Comparison of ENCODE assay signal across 1 cellular context in the genomic region with DNA sequence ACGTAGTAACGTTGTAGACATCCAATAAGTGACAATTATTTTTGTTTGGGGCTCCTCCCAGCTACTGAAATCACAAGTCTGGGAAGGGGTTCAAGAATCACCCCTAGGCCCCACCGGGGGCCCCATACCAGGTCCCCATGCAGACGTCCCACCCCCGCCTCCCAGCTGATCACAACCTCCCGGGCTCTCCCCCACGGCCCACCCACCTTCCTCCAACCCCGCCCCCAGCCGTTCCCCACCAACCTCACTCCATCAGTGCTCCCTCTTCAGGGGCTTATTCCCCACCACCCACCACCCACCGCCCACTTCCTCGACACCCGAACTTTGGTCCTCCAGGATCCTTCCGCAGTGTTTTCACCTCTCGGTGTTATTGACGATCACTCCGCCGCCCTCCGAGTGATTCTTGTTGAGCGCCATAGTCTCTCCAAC.
TF ChIP-seq lines count a peak whose summit lies in the region.

No MANE protein-coding gene starts in this region.

TF ChIP-seq in H1, 55 proteins besides CTCF, POLR2A, EP300 and RAD21:
- TF ChIP-seq TBP (IDR thresholded peaks at IDR 0.05; ENCODE audit: low read depth, low read length) (no peak), KDM1A (IDR thresholded peaks at IDR 0.05; ENCODE audit: borderline replicate concordance, low read length) (no peak), SP4 (IDR thresholded peaks at IDR 0.05; ENCODE audit: low read length) (no peak), ZNF274 (IDR thresholded peaks at IDR 0.05; ENCODE audit: borderline replicate concordance, extremely low read depth, low read length) (no peak), KDM5A (IDR thresholded peaks at IDR 0.05; ENCODE audit: low read length) (no peak), CHD1 (IDR thresholded peaks at IDR 0.05; ENCODE audit: low read depth, low read length) (no peak), TCF12 (IDR thresholded peaks at IDR 0.05; ENCODE audit: low read depth, low read length) (no peak), CREB1 (IDR thresholded peaks at IDR 0.05) (no peak), TAF1 (IDR thresholded peaks at IDR 0.05; ENCODE audit: low read depth, low read length) (no peak), FOSL1 (IDR thresholded peaks at IDR 0.05; ENCODE audit: insufficient read depth, low read depth, low read length) (no peak), CHD2 (IDR thresholded peaks at IDR 0.05; ENCODE audit: low read length) (peak; percentile 81; the same call in 1 of the 2 replicates), SIN3A (conservative IDR thresholded peaks at IDR 0.05 in 1 of 2, IDR thresholded peaks at IDR 0.05 in 1 of 2; ENCODE audit: low read depth in 1 of 2, low read length in 2 of 2) (0 out of 4 replicates have a peak, but pooled peaks of 1 of the 2 experiments have one; percentile 7), GABPA (IDR thresholded peaks at IDR 0.05; ENCODE audit: borderline replicate concordance, insufficient read depth, low read length) (no peak), TAF7 (optimal IDR thresholded peaks at IDR 0.05; ENCODE audit: borderline replicate concordance, low read depth, low read length) (no peak), BACH1 (IDR thresholded peaks at IDR 0.05; ENCODE audit: low read length) (no peak), PHF8 (conservative IDR thresholded peaks at IDR 0.05; ENCODE audit: low read depth, low read length) (no peak; the same call in 1 of the 2 replicates), SP2 (IDR thresholded peaks at IDR 0.05; ENCODE audit: low read length) (no peak), HDAC2 (IDR thresholded peaks at IDR 0.05; ENCODE audit: borderline replicate concordance in 1 of 2, low read depth in 2 of 2, low read length in 2 of 2) (0 out of 4 replicates have a peak, but pooled peaks of 1 of the 2 experiments have one; percentile 23), TEAD4 (IDR thresholded peaks at IDR 0.05; ENCODE audit: low read depth, low read length) (no peak)
- TF ChIP-seq, protein P1, sequence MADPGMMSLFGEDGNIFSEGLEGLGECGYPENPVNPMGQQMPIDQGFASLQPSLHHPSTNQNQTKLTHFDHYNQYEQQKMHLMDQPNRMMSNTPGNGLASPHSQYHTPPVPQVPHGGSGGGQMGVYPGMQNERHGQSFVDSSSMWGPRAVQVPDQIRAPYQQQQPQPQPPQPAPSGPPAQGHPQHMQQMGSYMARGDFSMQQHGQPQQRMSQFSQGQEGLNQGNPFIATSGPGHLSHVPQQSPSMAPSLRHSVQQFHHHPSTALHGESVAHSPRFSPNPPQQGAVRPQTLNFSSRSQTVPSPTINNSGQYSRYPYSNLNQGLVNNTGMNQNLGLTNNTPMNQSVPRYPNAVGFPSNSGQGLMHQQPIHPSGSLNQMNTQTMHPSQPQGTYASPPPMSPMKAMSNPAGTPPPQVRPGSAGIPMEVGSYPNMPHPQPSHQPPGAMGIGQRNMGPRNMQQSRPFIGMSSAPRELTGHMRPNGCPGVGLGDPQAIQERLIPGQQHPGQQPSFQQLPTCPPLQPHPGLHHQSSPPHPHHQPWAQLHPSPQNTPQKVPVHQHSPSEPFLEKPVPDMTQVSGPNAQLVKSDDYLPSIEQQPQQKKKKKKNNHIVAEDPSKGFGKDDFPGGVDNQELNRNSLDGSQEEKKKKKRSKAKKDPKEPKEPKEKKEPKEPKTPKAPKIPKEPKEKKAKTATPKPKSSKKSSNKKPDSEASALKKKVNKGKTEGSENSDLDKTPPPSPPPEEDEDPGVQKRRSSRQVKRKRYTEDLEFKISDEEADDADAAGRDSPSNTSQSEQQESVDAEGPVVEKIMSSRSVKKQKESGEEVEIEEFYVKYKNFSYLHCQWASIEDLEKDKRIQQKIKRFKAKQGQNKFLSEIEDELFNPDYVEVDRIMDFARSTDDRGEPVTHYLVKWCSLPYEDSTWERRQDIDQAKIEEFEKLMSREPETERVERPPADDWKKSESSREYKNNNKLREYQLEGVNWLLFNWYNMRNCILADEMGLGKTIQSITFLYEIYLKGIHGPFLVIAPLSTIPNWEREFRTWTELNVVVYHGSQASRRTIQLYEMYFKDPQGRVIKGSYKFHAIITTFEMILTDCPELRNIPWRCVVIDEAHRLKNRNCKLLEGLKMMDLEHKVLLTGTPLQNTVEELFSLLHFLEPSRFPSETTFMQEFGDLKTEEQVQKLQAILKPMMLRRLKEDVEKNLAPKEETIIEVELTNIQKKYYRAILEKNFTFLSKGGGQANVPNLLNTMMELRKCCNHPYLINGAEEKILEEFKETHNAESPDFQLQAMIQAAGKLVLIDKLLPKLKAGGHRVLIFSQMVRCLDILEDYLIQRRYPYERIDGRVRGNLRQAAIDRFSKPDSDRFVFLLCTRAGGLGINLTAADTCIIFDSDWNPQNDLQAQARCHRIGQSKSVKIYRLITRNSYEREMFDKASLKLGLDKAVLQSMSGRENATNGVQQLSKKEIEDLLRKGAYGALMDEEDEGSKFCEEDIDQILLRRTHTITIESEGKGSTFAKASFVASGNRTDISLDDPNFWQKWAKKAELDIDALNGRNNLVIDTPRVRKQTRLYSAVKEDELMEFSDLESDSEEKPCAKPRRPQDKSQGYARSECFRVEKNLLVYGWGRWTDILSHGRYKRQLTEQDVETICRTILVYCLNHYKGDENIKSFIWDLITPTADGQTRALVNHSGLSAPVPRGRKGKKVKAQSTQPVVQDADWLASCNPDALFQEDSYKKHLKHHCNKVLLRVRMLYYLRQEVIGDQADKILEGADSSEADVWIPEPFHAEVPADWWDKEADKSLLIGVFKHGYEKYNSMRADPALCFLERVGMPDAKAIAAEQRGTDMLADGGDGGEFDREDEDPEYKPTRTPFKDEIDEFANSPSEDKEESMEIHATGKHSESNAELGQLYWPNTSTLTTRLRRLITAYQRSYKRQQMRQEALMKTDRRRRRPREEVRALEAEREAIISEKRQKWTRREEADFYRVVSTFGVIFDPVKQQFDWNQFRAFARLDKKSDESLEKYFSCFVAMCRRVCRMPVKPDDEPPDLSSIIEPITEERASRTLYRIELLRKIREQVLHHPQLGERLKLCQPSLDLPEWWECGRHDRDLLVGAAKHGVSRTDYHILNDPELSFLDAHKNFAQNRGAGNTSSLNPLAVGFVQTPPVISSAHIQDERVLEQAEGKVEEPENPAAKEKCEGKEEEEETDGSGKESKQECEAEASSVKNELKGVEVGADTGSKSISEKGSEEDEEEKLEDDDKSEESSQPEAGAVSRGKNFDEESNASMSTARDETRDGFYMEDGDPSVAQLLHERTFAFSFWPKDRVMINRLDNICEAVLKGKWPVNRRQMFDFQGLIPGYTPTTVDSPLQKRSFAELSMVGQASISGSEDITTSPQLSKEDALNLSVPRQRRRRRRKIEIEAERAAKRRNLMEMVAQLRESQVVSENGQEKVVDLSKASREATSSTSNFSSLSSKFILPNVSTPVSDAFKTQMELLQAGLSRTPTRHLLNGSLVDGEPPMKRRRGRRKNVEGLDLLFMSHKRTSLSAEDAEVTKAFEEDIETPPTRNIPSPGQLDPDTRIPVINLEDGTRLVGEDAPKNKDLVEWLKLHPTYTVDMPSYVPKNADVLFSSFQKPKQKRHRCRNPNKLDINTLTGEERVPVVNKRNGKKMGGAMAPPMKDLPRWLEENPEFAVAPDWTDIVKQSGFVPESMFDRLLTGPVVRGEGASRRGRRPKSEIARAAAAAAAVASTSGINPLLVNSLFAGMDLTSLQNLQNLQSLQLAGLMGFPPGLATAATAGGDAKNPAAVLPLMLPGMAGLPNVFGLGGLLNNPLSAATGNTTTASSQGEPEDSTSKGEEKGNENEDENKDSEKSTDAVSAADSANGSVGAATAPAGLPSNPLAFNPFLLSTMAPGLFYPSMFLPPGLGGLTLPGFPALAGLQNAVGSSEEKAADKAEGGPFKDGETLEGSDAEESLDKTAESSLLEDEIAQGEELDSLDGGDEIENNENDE (IDR thresholded peaks at IDR 0.05; ENCODE audit: insufficient replicate concordance, low read length) = no peak
- TF ChIP-seq, protein P2, sequence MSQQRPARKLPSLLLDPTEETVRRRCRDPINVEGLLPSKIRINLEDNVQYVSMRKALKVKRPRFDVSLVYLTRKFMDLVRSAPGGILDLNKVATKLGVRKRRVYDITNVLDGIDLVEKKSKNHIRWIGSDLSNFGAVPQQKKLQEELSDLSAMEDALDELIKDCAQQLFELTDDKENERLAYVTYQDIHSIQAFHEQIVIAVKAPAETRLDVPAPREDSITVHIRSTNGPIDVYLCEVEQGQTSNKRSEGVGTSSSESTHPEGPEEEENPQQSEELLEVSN (IDR thresholded peaks at IDR 0.05) = no peak
